1 cellular context compared by ENCODE assay signal in the genomic region with DNA sequence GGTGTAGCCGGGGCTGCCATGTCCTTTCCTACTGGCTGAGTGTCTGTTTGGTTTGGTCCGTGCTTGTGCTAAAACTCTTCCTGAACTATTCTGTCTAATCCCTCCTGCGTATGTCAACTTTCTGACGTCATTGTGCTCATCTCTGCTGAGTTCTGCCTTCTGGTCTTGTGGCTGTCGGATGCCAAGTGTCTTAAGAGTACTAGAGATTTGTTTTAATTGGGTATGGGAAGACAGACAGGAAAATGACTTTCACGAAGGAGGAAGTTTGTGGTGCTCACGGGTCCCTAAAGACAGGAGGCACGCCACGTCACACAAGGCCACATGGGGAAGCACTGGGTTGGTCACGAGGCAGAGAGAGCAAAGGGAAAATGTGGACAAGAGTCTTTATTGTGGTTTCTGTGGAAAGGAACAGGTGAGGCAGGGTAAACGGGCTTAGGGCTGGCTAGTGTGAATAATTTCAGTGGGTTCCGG.
A peak's percentile ranks its signal among the peaks of the same experiment; 100 is the strongest.
TF ChIP-seq lines count a peak whose summit lies in the region.

No MANE protein-coding gene starts in this region.

TF ChIP-seq in K562, 482 proteins besides CTCF, POLR2A, EP300 and RAD21:
- TF ChIP-seq ATF1 (CRISPR knock-in tag; IDR thresholded peaks at IDR 0.05) (no peak), ATF1 (tag; IDR thresholded peaks at IDR 0.05) (0 out of 2 replicates have a peak, but pooled peaks have one; percentile 27), SAFB2 (IDR thresholded peaks at IDR 0.05; ENCODE audit: borderline replicate concordance, low read depth, low read length, severe bottlenecking) (no peak), KDM5B (IDR thresholded peaks at IDR 0.05; ENCODE audit: insufficient replicate concordance, low read depth, low read length) (no peak), SRSF7 (optimal IDR thresholded peaks at IDR 0.05; ENCODE audit: low read depth, low read length) (no peak), MYBL2 (IDR thresholded peaks at IDR 0.05; ENCODE audit: low read depth) (no peak), MYBL2 (CRISPR knock-in tag; IDR thresholded peaks at IDR 0.05; ENCODE audit: borderline replicate concordance) (no peak), ZBED1 (IDR thresholded peaks at IDR 0.05) (no peak), ATF7 (IDR thresholded peaks at IDR 0.05) (peak; percentile 47; the same call in 1 of the 2 replicates), ZNF253 (CRISPR knock-in tag; conservative IDR thresholded peaks at IDR 0.05) (no peak), MAZ (CRISPR knock-in tag; conservative IDR thresholded peaks at IDR 0.05 in 1 of 2, IDR thresholded peaks at IDR 0.05 in 1 of 2) (no peak), ZC3H8 (IDR thresholded peaks at IDR 0.05) (no peak), NFXL1 (CRISPR knock-in tag; IDR thresholded peaks at IDR 0.05) (no peak), TCF7L2 (IDR thresholded peaks at IDR 0.05; ENCODE audit: low read depth, low read length) (no peak), RBM14 (IDR thresholded peaks at IDR 0.05; ENCODE audit: borderline replicate concordance, insufficient read depth, low read depth, low read length) (no peak), MEF2D (tag; conservative IDR thresholded peaks at IDR 0.05; ENCODE audit: low read depth) (no peak), CREM (IDR thresholded peaks at IDR 0.05; ENCODE audit: low read depth) (peak; percentile 34; the same call in 1 of the 2 replicates), SREBF1 (IDR thresholded peaks at IDR 0.05; ENCODE audit: borderline replicate concordance, low read depth, low read length) (no peak)
- TF ChIP-seq, protein P1, sequence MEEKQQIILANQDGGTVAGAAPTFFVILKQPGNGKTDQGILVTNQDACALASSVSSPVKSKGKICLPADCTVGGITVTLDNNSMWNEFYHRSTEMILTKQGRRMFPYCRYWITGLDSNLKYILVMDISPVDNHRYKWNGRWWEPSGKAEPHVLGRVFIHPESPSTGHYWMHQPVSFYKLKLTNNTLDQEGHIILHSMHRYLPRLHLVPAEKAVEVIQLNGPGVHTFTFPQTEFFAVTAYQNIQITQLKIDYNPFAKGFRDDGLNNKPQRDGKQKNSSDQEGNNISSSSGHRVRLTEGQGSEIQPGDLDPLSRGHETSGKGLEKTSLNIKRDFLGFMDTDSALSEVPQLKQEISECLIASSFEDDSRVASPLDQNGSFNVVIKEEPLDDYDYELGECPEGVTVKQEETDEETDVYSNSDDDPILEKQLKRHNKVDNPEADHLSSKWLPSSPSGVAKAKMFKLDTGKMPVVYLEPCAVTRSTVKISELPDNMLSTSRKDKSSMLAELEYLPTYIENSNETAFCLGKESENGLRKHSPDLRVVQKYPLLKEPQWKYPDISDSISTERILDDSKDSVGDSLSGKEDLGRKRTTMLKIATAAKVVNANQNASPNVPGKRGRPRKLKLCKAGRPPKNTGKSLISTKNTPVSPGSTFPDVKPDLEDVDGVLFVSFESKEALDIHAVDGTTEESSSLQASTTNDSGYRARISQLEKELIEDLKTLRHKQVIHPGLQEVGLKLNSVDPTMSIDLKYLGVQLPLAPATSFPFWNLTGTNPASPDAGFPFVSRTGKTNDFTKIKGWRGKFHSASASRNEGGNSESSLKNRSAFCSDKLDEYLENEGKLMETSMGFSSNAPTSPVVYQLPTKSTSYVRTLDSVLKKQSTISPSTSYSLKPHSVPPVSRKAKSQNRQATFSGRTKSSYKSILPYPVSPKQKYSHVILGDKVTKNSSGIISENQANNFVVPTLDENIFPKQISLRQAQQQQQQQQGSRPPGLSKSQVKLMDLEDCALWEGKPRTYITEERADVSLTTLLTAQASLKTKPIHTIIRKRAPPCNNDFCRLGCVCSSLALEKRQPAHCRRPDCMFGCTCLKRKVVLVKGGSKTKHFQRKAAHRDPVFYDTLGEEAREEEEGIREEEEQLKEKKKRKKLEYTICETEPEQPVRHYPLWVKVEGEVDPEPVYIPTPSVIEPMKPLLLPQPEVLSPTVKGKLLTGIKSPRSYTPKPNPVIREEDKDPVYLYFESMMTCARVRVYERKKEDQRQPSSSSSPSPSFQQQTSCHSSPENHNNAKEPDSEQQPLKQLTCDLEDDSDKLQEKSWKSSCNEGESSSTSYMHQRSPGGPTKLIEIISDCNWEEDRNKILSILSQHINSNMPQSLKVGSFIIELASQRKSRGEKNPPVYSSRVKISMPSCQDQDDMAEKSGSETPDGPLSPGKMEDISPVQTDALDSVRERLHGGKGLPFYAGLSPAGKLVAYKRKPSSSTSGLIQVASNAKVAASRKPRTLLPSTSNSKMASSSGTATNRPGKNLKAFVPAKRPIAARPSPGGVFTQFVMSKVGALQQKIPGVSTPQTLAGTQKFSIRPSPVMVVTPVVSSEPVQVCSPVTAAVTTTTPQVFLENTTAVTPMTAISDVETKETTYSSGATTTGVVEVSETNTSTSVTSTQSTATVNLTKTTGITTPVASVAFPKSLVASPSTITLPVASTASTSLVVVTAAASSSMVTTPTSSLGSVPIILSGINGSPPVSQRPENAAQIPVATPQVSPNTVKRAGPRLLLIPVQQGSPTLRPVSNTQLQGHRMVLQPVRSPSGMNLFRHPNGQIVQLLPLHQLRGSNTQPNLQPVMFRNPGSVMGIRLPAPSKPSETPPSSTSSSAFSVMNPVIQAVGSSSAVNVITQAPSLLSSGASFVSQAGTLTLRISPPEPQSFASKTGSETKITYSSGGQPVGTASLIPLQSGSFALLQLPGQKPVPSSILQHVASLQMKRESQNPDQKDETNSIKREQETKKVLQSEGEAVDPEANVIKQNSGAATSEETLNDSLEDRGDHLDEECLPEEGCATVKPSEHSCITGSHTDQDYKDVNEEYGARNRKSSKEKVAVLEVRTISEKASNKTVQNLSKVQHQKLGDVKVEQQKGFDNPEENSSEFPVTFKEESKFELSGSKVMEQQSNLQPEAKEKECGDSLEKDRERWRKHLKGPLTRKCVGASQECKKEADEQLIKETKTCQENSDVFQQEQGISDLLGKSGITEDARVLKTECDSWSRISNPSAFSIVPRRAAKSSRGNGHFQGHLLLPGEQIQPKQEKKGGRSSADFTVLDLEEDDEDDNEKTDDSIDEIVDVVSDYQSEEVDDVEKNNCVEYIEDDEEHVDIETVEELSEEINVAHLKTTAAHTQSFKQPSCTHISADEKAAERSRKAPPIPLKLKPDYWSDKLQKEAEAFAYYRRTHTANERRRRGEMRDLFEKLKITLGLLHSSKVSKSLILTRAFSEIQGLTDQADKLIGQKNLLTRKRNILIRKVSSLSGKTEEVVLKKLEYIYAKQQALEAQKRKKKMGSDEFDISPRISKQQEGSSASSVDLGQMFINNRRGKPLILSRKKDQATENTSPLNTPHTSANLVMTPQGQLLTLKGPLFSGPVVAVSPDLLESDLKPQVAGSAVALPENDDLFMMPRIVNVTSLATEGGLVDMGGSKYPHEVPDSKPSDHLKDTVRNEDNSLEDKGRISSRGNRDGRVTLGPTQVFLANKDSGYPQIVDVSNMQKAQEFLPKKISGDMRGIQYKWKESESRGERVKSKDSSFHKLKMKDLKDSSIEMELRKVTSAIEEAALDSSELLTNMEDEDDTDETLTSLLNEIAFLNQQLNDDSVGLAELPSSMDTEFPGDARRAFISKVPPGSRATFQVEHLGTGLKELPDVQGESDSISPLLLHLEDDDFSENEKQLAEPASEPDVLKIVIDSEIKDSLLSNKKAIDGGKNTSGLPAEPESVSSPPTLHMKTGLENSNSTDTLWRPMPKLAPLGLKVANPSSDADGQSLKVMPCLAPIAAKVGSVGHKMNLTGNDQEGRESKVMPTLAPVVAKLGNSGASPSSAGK (IDR thresholded peaks at IDR 0.05): no peak; the same call in 1 of the 2 replicates
- TF ChIP-seq, protein P2, sequence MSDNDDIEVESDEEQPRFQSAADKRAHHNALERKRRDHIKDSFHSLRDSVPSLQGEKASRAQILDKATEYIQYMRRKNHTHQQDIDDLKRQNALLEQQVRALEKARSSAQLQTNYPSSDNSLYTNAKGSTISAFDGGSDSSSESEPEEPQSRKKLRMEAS (CRISPR knock-in tag; IDR thresholded peaks at IDR 0.05): peak; percentile 33; the same call in 1 of the 2 replicates
- TF ChIP-seq, protein P3, sequence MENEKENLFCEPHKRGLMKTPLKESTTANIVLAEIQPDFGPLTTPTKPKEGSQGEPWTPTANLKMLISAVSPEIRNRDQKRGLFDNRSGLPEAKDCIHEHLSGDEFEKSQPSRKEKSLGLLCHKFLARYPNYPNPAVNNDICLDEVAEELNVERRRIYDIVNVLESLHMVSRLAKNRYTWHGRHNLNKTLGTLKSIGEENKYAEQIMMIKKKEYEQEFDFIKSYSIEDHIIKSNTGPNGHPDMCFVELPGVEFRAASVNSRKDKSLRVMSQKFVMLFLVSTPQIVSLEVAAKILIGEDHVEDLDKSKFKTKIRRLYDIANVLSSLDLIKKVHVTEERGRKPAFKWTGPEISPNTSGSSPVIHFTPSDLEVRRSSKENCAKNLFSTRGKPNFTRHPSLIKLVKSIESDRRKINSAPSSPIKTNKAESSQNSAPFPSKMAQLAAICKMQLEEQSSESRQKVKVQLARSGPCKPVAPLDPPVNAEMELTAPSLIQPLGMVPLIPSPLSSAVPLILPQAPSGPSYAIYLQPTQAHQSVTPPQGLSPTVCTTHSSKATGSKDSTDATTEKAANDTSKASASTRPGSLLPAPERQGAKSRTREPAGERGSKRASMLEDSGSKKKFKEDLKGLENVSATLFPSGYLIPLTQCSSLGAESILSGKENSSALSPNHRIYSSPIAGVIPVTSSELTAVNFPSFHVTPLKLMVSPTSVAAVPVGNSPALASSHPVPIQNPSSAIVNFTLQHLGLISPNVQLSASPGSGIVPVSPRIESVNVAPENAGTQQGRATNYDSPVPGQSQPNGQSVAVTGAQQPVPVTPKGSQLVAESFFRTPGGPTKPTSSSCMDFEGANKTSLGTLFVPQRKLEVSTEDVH (IDR thresholded peaks at IDR 0.05; ENCODE audit: low read depth, partially characterized antibody): no peak
- TF ChIP-seq, protein P4, sequence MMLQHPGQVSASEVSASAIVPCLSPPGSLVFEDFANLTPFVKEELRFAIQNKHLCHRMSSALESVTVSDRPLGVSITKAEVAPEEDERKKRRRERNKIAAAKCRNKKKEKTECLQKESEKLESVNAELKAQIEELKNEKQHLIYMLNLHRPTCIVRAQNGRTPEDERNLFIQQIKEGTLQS (IDR thresholded peaks at IDR 0.05): peak; percentile 27; the same call in 1 of the 2 replicates
- TF ChIP-seq, protein P4 (CRISPR knock-in tag; conservative IDR thresholded peaks at IDR 0.05): no peak
